In genomic region chr16:21506857-21507456, GRCh38 we compare ENCODE assay signal across 8 cellular contexts.
A peak's percentile ranks its signal among the peaks of the same experiment; 100 is the strongest.
DNase-seq lines count a peak whose midpoint lies in the region; ATAC-seq, FAIRE-seq and TF ChIP-seq lines count a peak whose summit lies in the region.
"Not testable (repeated sequence)": the region's sequence is repeated elsewhere in the genome, so short reads cannot be mapped to it uniquely, and the experiment has no call there.

No MANE protein-coding gene starts in this region.

- H2AFZ ChIP-seq in GM23338, result not testable (repeated sequence)

- not testable (repeated sequence) for TF ChIP-seq EP300 in A549 (IDR thresholded peaks at IDR 0.05)

- H3K27ac Mint-ChIP-seq in GM23338, result not testable (repeated sequence)
- peak overlapping the region; percentile 92 for H3K27ac Mint-ChIP-seq in activated T-helper 1 cell treated with anti-CD3 and anti-CD28 coated beads, Interleukin-12 subunit alpha, Interleukin-12 subunit beta, Interleukin-2, Interleukin-4 antibody, amounts not matched to agents 30 ng/mL and 10 ng/mL and 1 ng/mL, durations not matched to agents 14 hours and 24 hours and 36 hours

- intact Hi-C loops in activated T-helper 1 cell treated with anti-CD3 and anti-CD28 coated beads, Interleukin-12 subunit alpha, Interleukin-12 subunit beta, Interleukin-2, Interleukin-4 antibody, amounts not matched to agents 30 ng/mL and 10 ng/mL and 1 ng/mL, durations not matched to agents 14 hours and 24 hours and 36 hours (cut with micrococcal nuclease), result loop anchor here (10.0 kb wide), 1 partner anchor 138 kb away; no protein-coding TSS in a partner anchor
- intact Hi-C loops in cardiac septum (cut with DNase I); psoas muscle (cut with DNase I): not testable (repeated sequence)

- H3K27ac ChIP-seq in A549 (peak overlapping the region in 1 of 2 experiments; percentile 36; a peak in 1 of 6 replicates), GM23338 (ENCODE audit: low read depth) (0 out of 2 replicates have a peak overlapping the region, but pooled peaks have one; percentile 59), RWPE1 (peak overlapping the region; percentile 81), psoas muscle (peak overlapping the region; percentile 94)

- TF ChIP-seq CTCF in A549 (IDR thresholded peaks at IDR 0.05); GM23338 (conservative IDR thresholded peaks at IDR 0.05; ENCODE audit: low read depth in 2 of 2); RWPE1 (conservative IDR thresholded peaks at IDR 0.05; ENCODE audit: low read depth); psoas muscle (IDR thresholded peaks at IDR 0.05): not testable (repeated sequence)

- peaks cover 61% of the 10 kb centered on the region for H3K36me3 Mint-ChIP-seq in GM23338 (ENCODE audit: low read depth)
- peaks cover 32% of the 10 kb centered on the region for H3K36me3 Mint-ChIP-seq in activated T-helper 1 cell treated with anti-CD3 and anti-CD28 coated beads, Interleukin-12 subunit alpha, Interleukin-12 subunit beta, Interleukin-2, Interleukin-4 antibody, amounts not matched to agents 30 ng/mL and 10 ng/mL and 1 ng/mL, durations not matched to agents 14 hours and 24 hours and 36 hours (ENCODE audit: low read depth)

- peaks cover 44% of the 10 kb centered on the region for H3K27me3 Mint-ChIP-seq in GM23338 (ENCODE audit: insufficient read depth, low read depth, poor library complexity)
- not testable (repeated sequence) for H3K27me3 Mint-ChIP-seq in activated T-helper 1 cell treated with anti-CD3 and anti-CD28 coated beads, Interleukin-12 subunit alpha, Interleukin-12 subunit beta, Interleukin-2, Interleukin-4 antibody, amounts not matched to agents 30 ng/mL and 10 ng/mL and 1 ng/mL, durations not matched to agents 14 hours and 24 hours and 36 hours (ENCODE audit: insufficient read depth)

- CTCF ChIA-PET in A549 (lab: Yijun Ruan, JAX); RWPE1 (lab: Yijun Ruan, JAX): not testable (repeated sequence)

- H3K9me3 ChIP-seq in A549, psoas muscle: not testable (repeated sequence)

- WGBS in A549 (ENCODE audit: missing lambda C conversion rate), result 83% methylated on average over 18 of the region's 23 CpGs
- WGBS in psoas muscle, 3 donors, result 32 to 43% (median 35%) methylated on average over 22 to 23 of the region's 23 CpGs

- not testable (repeated sequence) for H3K36me3 ChIP-seq in GM23338 (ENCODE audit: insufficient read depth); psoas muscle (ENCODE audit: insufficient read depth in 1 of 2, low read depth in 1 of 2)

- peaks cover 58% of the 10 kb centered on the region for H3K4me1 ChIP-seq in A549
- H3K4me1 ChIP-seq in GM23338 (ENCODE audit: insufficient read depth), result peaks cover 47% of the 10 kb centered on the region
- peaks cover 34% of the 10 kb centered on the region for H3K4me1 ChIP-seq in psoas muscle

- H3K27me3 ChIP-seq in GM23338 (ENCODE audit: insufficient read depth); psoas muscle (ENCODE audit: insufficient read depth in 3 of 3, low read length in 2 of 3): not testable (repeated sequence)

- TF ChIP-seq RAD21 in A549 (conservative IDR thresholded peaks at IDR 0.05 in 1 of 2, IDR thresholded peaks at IDR 0.05 in 1 of 2), result not testable (repeated sequence)

- H3K9me3 Mint-ChIP-seq in GM23338; activated T-helper 1 cell treated with anti-CD3 and anti-CD28 coated beads, Interleukin-12 subunit alpha, Interleukin-12 subunit beta, Interleukin-2, Interleukin-4 antibody, amounts not matched to agents 30 ng/mL and 10 ng/mL and 1 ng/mL, durations not matched to agents 14 hours and 24 hours and 36 hours: not testable (repeated sequence)

- H3K9me2 ChIP-seq in GM23338 (ENCODE audit: insufficient read depth), result not testable (repeated sequence)

- peaks cover 70% of the 10 kb centered on the region for H4K20me1 ChIP-seq in GM23338 (replicated peaks; ENCODE audit: insufficient read depth)

- H3F3A ChIP-seq in GM23338 (replicated peaks; ENCODE audit: low read depth), result peaks cover 69% of the 10 kb centered on the region

- H3K4me3 Mint-ChIP-seq in GM23338, result not testable (repeated sequence)
- peak overlapping the region; percentile 79 for H3K4me3 Mint-ChIP-seq in activated T-helper 1 cell treated with anti-CD3 and anti-CD28 coated beads, Interleukin-12 subunit alpha, Interleukin-12 subunit beta, Interleukin-2, Interleukin-4 antibody, amounts not matched to agents 30 ng/mL and 10 ng/mL and 1 ng/mL, durations not matched to agents 14 hours and 24 hours and 36 hours

- ATAC-seq in A549, result 0 out of 6 replicates have a peak, but pooled peaks of 1 of the 2 experiments have one; percentile 7
- peak; percentile 42 for ATAC-seq in GM18858 (IDR thresholded peaks at IDR 0.05; ENCODE audit: unreplicated experiment)
- ATAC-seq in GM23338, result not testable (repeated sequence)
- peak; percentile 45 for ATAC-seq in HG03521 (IDR thresholded peaks at IDR 0.05; ENCODE audit: unreplicated experiment)
- ATAC-seq in psoas muscle, result peak in 2 of 4 donors; percentile 19 to 32

- 0 out of 3 replicates have a peak overlapping the region, but pooled peaks have one; percentile 12 for H3K4me2 ChIP-seq in A549
- not testable (repeated sequence) for H3K4me2 ChIP-seq in GM23338

- POLR2A ChIA-PET in A549 (lab: Yijun Ruan, JAX); RWPE1 (lab: Yijun Ruan, JAX; ENCODE audit: low non-redundant PET): not testable (repeated sequence)

- H3K4me1 Mint-ChIP-seq in GM23338, result peaks cover 61% of the 10 kb centered on the region
- peaks cover 76% of the 10 kb centered on the region for H3K4me1 Mint-ChIP-seq in activated T-helper 1 cell treated with anti-CD3 and anti-CD28 coated beads, Interleukin-12 subunit alpha, Interleukin-12 subunit beta, Interleukin-2, Interleukin-4 antibody, amounts not matched to agents 30 ng/mL and 10 ng/mL and 1 ng/mL, durations not matched to agents 14 hours and 24 hours and 36 hours (ENCODE audit: low read depth)

- peaks cover 92% of the 10 kb centered on the region for H3K79me2 ChIP-seq in GM23338 (replicated peaks; ENCODE audit: insufficient read depth)

- not testable (repeated sequence) for TF ChIP-seq POLR2A in A549 (IDR thresholded peaks at IDR 0.05; ENCODE audit: low read length)

- not testable (repeated sequence) for DNase-seq in A549 (ENCODE audit: low read depth in 1 of 2, low spot score in 1 of 2); RWPE1 (ENCODE audit: low spot score)
- DNase-seq in GM23338 (ENCODE audit: low spot score), result peak; percentile 4
- peak; percentile 73 for DNase-seq in activated T-helper 1 cell treated with anti-CD3 and anti-CD28 coated beads, Interleukin-12 subunit alpha, Interleukin-12 subunit beta, Interleukin-2, Interleukin-4 antibody, amounts not matched to agents 30 ng/mL and 10 ng/mL and 1 ng/mL, durations not matched to agents 14 hours and 24 hours and 36 hours (ENCODE audit: low spot score)
- peak; percentile 80 for DNase-seq in cardiac septum (ENCODE audit: low spot score)
- DNase-seq in psoas muscle, result peak; percentile 43 to 77

- not testable (repeated sequence) for H3K4me3 ChIP-seq in A549, GM23338
- H3K4me3 ChIP-seq in psoas muscle, result peak overlapping the region; percentile 62

- not testable (repeated sequence) for FAIRE-seq in A549 (lab: Jason Lieb, UNC)

TF ChIP-seq in GM23338, 12 proteins besides CTCF, POLR2A, EP300 and RAD21:
- TF ChIP-seq JUNB (IDR thresholded peaks at IDR 0.05; ENCODE audit: unreplicated experiment), result peak; percentile 31
TF ChIP-seq in GM23338: peak in this region for 1; not testable (repeated sequence) for 11.
